In the genomic region with DNA sequence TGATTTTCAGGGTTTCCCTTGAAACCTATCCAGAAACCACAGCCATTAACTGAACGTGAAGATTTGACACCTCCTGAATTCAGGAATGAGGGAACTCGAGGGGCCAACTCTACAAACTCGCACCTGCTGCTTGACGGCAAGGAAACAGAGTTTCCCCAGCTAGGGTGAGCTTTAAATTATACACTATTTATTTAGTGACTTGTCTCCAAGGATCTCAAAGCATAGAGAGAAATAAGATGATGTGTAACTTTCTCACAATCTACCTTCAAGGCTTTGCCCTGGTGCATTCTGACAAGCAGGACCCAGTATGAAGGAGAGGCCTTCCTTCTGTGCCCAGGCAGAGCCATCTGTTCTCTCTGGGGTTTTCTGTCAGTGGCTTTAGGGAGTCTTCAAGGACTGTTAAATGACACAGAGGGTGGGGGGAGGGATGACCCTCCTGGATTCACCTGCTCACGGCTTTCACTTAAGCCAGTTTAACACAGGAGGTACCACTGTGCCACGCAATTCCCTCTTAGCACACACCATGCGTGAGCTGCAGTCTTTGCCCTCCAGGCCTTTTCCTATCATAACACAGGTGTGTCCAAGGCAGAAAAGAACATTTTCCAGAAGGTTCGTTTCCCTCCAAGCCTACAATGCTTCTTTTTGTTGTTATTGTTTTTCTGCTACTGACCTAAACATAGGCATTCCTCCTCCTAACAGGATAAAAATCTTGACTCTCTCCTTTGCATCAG, we compare ENCODE assay signal across 9 cellular contexts. TPM values are rescaled to one million over a fixed set of nuclear protein-coding genes. Genes with fewer than 3 reads are reported as not detected.
A peak's percentile ranks its signal among the peaks of the same experiment; 100 is the strongest.
DNase-seq lines count a peak whose midpoint lies in the region; ATAC-seq and TF ChIP-seq lines count a peak whose summit lies in the region.
"Had no signal": no experiment of that assay in that cellular context is flagged by ENCODE, and none has a peak within 500 bp of the region (broad histone marks: within the 10 kb centered on the region; RNA-seq: fewer than 3 reads in every experiment).

No MANE protein-coding gene starts in this region.

- H3K9me3 Mint-ChIP-seq in endothelial cell (ENCODE audit: unreplicated experiment) (no peaks in the 10 kb centered on the region), osteocyte (ENCODE audit: unreplicated experiment) (no peaks in the 10 kb centered on the region)

- DNase-seq in AG10803 (ENCODE audit: low read depth) (no peak), LNCaP clone FGC (ENCODE audit: low read depth) (no peak), endothelial cell (ENCODE audit: low spot score) (no peak), osteocyte (ENCODE audit: extremely low spot score, unreplicated experiment) (no peak), NCI-H128 (lab: John Stamatoyannopoulos, UW; ENCODE audit: unreplicated experiment) (no peak), foreskin melanocyte (no peak)
- DNase-seq: activated T-cell treated with anti-CD3 and anti-CD28 coated beads, Interleukin-2, amount 50 U/mL, for 1 hour had no signal

- ATAC-seq in GM21619 (IDR thresholded peaks at IDR 0.05; ENCODE audit: unreplicated experiment) (no peak), GM21528 (IDR thresholded peaks at IDR 0.05; ENCODE audit: low FRiP score, unreplicated experiment) (no peak)

- peaks cover 33% of the 10 kb centered on the region for H3K27me3 Mint-ChIP-seq in endothelial cell (ENCODE audit: unreplicated experiment)
- no peaks in the 10 kb centered on the region for H3K27me3 Mint-ChIP-seq in osteocyte (ENCODE audit: unreplicated experiment)

- peaks cover 15% of the 10 kb centered on the region for H3K36me3 Mint-ChIP-seq in endothelial cell (ENCODE audit: low read depth, unreplicated experiment)
- H3K36me3 Mint-ChIP-seq in osteocyte (ENCODE audit: unreplicated experiment) = no peaks in the 10 kb centered on the region

- H3K4me3 Mint-ChIP-seq in endothelial cell (ENCODE audit: unreplicated experiment) (peak overlapping the region; percentile 89), osteocyte (ENCODE audit: unreplicated experiment) (peak overlapping the region; percentile 83)

- TF ChIP-seq CTCF in AG10803 (conservative IDR thresholded peaks at IDR 0.05; ENCODE audit: low read length) = no peak
- TF ChIP-seq CTCF in LNCaP clone FGC (IDR thresholded peaks at IDR 0.05; ENCODE audit: control insufficient read depth, extremely low read depth, insufficient read depth) = no peak
- no peak for TF ChIP-seq CTCF in endothelial cell (IDR thresholded peaks at IDR 0.05; ENCODE audit: unreplicated experiment)
- TF ChIP-seq CTCF in osteocyte (IDR thresholded peaks at IDR 0.05) = no peak

- H3K4me3 ChIP-seq in AG10803 (ENCODE audit: low read length) (peak overlapping the region; percentile 89), LNCaP clone FGC (ENCODE audit: low read depth, low read length) (peak overlapping the region; percentile 64)

- H3K27ac Mint-ChIP-seq in endothelial cell (ENCODE audit: unreplicated experiment) = no peak overlapping the region
- H3K27ac Mint-ChIP-seq in osteocyte (ENCODE audit: unreplicated experiment) = peak overlapping the region; percentile 94

- H3K4me1 Mint-ChIP-seq in endothelial cell (ENCODE audit: unreplicated experiment) (peaks cover 26% of the 10 kb centered on the region), osteocyte (ENCODE audit: unreplicated experiment) (peaks cover 58% of the 10 kb centered on the region)

RNA-seq across cellular contexts. Expression of a gene that starts 1.3 kb away (rescaled TPM):
- 17.7 TPM for total RNA-seq in endothelial cell (ENCODE audit: unreplicated experiment)
- 89.1 and 97.0 TPM in 2 replicates for total RNA-seq in osteocyte
